ENCODE assay signal across 16 cellular contexts in genomic region chr11:2566223-2567025, GRCh38.
DNase-seq lines count a peak whose midpoint lies in the region; ATAC-seq and TF ChIP-seq lines count a peak whose summit lies in the region.
"Had no signal": no experiment of that assay in that cellular context is flagged by ENCODE, and none has a peak within 500 bp of the region (broad histone marks: within the 10 kb centered on the region; RNA-seq: fewer than 3 reads in every experiment).

No MANE protein-coding gene starts in this region.

- ATAC-seq in activated naive CD8-positive, alpha-beta T cell treated with anti-CD3 and anti-CD28 coated beads, Interleukin-2, amount 10 ng/mL, durations not matched to agents 7 days and 5 days (ENCODE audit: low read depth): no peak
- ATAC-seq in upper lobe of right lung: no peak
- ATAC-seq: gastrocnemius medialis had no signal

- no peaks in the 10 kb centered on the region for H3K4me1 Mint-ChIP-seq in activated naive CD8-positive, alpha-beta T cell treated with anti-CD3 and anti-CD28 coated beads, Interleukin-2, amount 10 ng/mL, durations not matched to agents 7 days and 5 days
- no peaks in the 10 kb centered on the region for H3K4me1 Mint-ChIP-seq in activated naive CD8-positive, alpha-beta T cell treated with anti-CD3 and anti-CD28 coated beads for 36 hours
- peaks cover 23% of the 10 kb centered on the region for H3K4me1 Mint-ChIP-seq in mesothelial cell of epicardium
- H3K4me1 Mint-ChIP-seq: activated B cell treated with CpG ODN at 0.5 μM for 24 hours had no signal

- POLR2A ChIA-PET in activated naive CD8-positive, alpha-beta T cell treated with anti-CD3 and anti-CD28 coated beads, Interleukin-2, amount 10 ng/mL, durations not matched to agents 7 days and 5 days (lab: Charles Lee): no interaction called here

- H3K27me3 Mint-ChIP-seq in activated naive CD8-positive, alpha-beta T cell treated with anti-CD3 and anti-CD28 coated beads, Interleukin-2, amount 10 ng/mL, durations not matched to agents 7 days and 5 days: no peaks in the 10 kb centered on the region
- H3K27me3 Mint-ChIP-seq in activated naive CD8-positive, alpha-beta T cell treated with anti-CD3 and anti-CD28 coated beads for 36 hours: no peaks in the 10 kb centered on the region
- H3K27me3 Mint-ChIP-seq in mesothelial cell of epicardium (ENCODE audit: low read depth): no peaks in the 10 kb centered on the region
- H3K27me3 Mint-ChIP-seq: activated B cell treated with CpG ODN at 0.5 μM for 24 hours had no signal

- no peaks in the 10 kb centered on the region for H3K9me3 Mint-ChIP-seq in activated naive CD8-positive, alpha-beta T cell treated with anti-CD3 and anti-CD28 coated beads, Interleukin-2, amount 10 ng/mL, durations not matched to agents 7 days and 5 days
- H3K9me3 Mint-ChIP-seq in activated naive CD8-positive, alpha-beta T cell treated with anti-CD3 and anti-CD28 coated beads for 36 hours: no peaks in the 10 kb centered on the region
- no peaks in the 10 kb centered on the region for H3K9me3 Mint-ChIP-seq in mesothelial cell of epicardium
- H3K9me3 Mint-ChIP-seq: activated B cell treated with CpG ODN at 0.5 μM for 24 hours; T-helper 1 cell treated with Interleukin-12 subunit alpha and Interleukin-12 subunit beta and Interleukin-4 antibody, amounts not matched to agents 30 μg/mL and 1 μg/mL, for 36 hours had no signal

- intact Hi-C loops in upper lobe of right lung (cut with DNase I): no loop called here

- DNase-seq in activated naive CD8-positive, alpha-beta T cell treated with anti-CD3 and anti-CD28 coated beads, Interleukin-2, amount 10 ng/mL, durations not matched to agents 7 days and 5 days: peak; percentile 21
- DNase-seq in activated naive CD8-positive, alpha-beta T cell treated with anti-CD3 and anti-CD28 coated beads for 36 hours: no peak
- DNase-seq in fibroblast of the aortic adventitia (ENCODE audit: low read depth) (peak; percentile 3), mesothelial cell of epicardium (ENCODE audit: low spot score in 2 of 2, unreplicated experiment in 2 of 2) (peak in 1 of 2 experiments; percentile 14), upper lobe of right lung (peak; percentile 52), DMS79 (lab: John Stamatoyannopoulos, UW) (no peak), COR-L47 (lab: John Stamatoyannopoulos, UW) (no peak)
- DNase-seq in activated CD4-positive, alpha-beta T cell treated with anti-CD3 and anti-CD28 coated beads for 4 hours: no peak
- DNase-seq: activated B cell treated with CpG ODN at 0.5 μM for 24 hours; activated naive CD4-positive, alpha-beta T cell; gastrocnemius medialis; mesendoderm; NCI-H187; NCI-H748 treated with DMSO at 0.1 percent for 48 hours; occipital lobe had no signal

- no peaks in the 10 kb centered on the region for H3K27me3 ChIP-seq in upper lobe of right lung
- H3K27me3 ChIP-seq: gastrocnemius medialis had no signal

- no peak overlapping the region for H3K27ac Mint-ChIP-seq in activated naive CD8-positive, alpha-beta T cell treated with anti-CD3 and anti-CD28 coated beads, Interleukin-2, amount 10 ng/mL, durations not matched to agents 7 days and 5 days
- H3K27ac Mint-ChIP-seq in activated naive CD8-positive, alpha-beta T cell treated with anti-CD3 and anti-CD28 coated beads for 36 hours: no peak overlapping the region
- peak overlapping the region; percentile 25 for H3K27ac Mint-ChIP-seq in mesothelial cell of epicardium
- H3K27ac Mint-ChIP-seq: activated B cell treated with CpG ODN at 0.5 μM for 24 hours; T-helper 1 cell treated with Interleukin-12 subunit alpha and Interleukin-12 subunit beta and Interleukin-4 antibody, amounts not matched to agents 30 μg/mL and 1 μg/mL, for 36 hours had no signal

- H3K4me3 ChIP-seq in fibroblast of the aortic adventitia (ENCODE audit: low read depth, low read length) (no peak overlapping the region), upper lobe of right lung (no peak overlapping the region)
- H3K4me3 ChIP-seq: gastrocnemius medialis had no signal

- no peaks in the 10 kb centered on the region for H3K36me3 Mint-ChIP-seq in activated naive CD8-positive, alpha-beta T cell treated with anti-CD3 and anti-CD28 coated beads, Interleukin-2, amount 10 ng/mL, durations not matched to agents 7 days and 5 days
- H3K36me3 Mint-ChIP-seq in activated naive CD8-positive, alpha-beta T cell treated with anti-CD3 and anti-CD28 coated beads for 36 hours: no peaks in the 10 kb centered on the region
- no peaks in the 10 kb centered on the region for H3K36me3 Mint-ChIP-seq in mesothelial cell of epicardium

- H3K9me3 ChIP-seq in upper lobe of right lung: no peaks in the 10 kb centered on the region
- H3K9me3 ChIP-seq: gastrocnemius medialis had no signal

- no peak overlapping the region for H3K27ac ChIP-seq in upper lobe of right lung
- H3K27ac ChIP-seq: gastrocnemius medialis had no signal

- H3K4me3 Mint-ChIP-seq in activated naive CD8-positive, alpha-beta T cell treated with anti-CD3 and anti-CD28 coated beads, Interleukin-2, amount 10 ng/mL, durations not matched to agents 7 days and 5 days: no peak overlapping the region
- no peak overlapping the region for H3K4me3 Mint-ChIP-seq in activated naive CD8-positive, alpha-beta T cell treated with anti-CD3 and anti-CD28 coated beads for 36 hours
- no peak overlapping the region for H3K4me3 Mint-ChIP-seq in mesothelial cell of epicardium
- H3K4me3 Mint-ChIP-seq: activated B cell treated with CpG ODN at 0.5 μM for 24 hours; T-helper 1 cell treated with Interleukin-12 subunit alpha and Interleukin-12 subunit beta and Interleukin-4 antibody, amounts not matched to agents 30 μg/mL and 1 μg/mL, for 36 hours had no signal

- TF ChIP-seq CTCF in fibroblast of the aortic adventitia (IDR thresholded peaks at IDR 0.05; ENCODE audit: insufficient read depth, low read length) (peak; percentile 11), mesothelial cell of epicardium (IDR thresholded peaks at IDR 0.05; ENCODE audit: unreplicated experiment) (no peak), upper lobe of right lung (IDR thresholded peaks at IDR 0.05) (no peak)

- H3K4me1 ChIP-seq in upper lobe of right lung: no peaks in the 10 kb centered on the region
- H3K4me1 ChIP-seq: gastrocnemius medialis had no signal

- H3K36me3 ChIP-seq in upper lobe of right lung: no peaks in the 10 kb centered on the region
- H3K36me3 ChIP-seq: gastrocnemius medialis had no signal

Comparison
In these comparisons a context has a peak if more than half of its experiments do, and no peak if none do; other contexts are left out.
1. DNase-seq: peak in activated naive CD8-positive, alpha-beta T cell treated with anti-CD3 and anti-CD28 coated beads, Interleukin-2, amount 10 ng/mL, durations not matched to agents 7 days and 5 days (single experiment), fibroblast of the aortic adventitia (single experiment) and upper lobe of right lung (single experiment); none in activated naive CD8-positive, alpha-beta T cell treated with anti-CD3 and anti-CD28 coated beads for 36 hours (single experiment), DMS79 (single experiment), COR-L47 (single experiment) and activated CD4-positive, alpha-beta T cell treated with anti-CD3 and anti-CD28 coated beads for 4 hours (0 of 2).